ENCODE assay signal across 2 cellular contexts in the genomic region with DNA sequence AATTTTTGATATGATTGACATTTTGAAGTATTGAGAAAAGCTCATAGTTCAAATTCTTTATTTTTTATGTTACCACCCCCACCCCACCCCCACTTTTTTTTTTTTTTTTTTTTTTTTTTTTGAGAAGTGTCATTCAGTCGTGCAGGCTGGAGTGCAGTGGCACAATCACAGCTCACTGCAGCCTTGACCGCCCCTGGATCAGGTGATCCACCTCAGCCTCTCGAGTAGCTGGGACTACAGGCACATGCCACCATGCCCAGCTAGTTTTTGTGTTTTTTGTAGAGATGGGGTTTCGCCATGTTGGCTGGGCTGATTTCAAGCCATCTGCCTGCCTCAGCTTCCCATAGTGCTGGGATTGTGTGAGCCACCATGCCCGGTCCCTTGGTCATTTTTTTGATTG.
TF ChIP-seq lines count a peak whose summit lies in the region.

No MANE protein-coding gene starts in this region.

TF ChIP-seq in HEK293, 187 proteins besides CTCF, POLR2A, EP300 and RAD21:
- TF ChIP-seq HOXD13 (CRISPR knock-in tag; IDR thresholded peaks at IDR 0.05; ENCODE audit: borderline replicate concordance) (no peak), ZIC2 (tag by site-specific recombination; IDR thresholded peaks at IDR 0.05) (no peak), ZSCAN23 (tag by site-specific recombination; IDR thresholded peaks at IDR 0.05) (no peak), ZBTB20 (tag by site-specific recombination; IDR thresholded peaks at IDR 0.05) (no peak), ZNF133 (tag by site-specific recombination; IDR thresholded peaks at IDR 0.05) (no peak), YY2 (tag by site-specific recombination; IDR thresholded peaks at IDR 0.05) (no peak)
- TF ChIP-seq, protein P1, sequence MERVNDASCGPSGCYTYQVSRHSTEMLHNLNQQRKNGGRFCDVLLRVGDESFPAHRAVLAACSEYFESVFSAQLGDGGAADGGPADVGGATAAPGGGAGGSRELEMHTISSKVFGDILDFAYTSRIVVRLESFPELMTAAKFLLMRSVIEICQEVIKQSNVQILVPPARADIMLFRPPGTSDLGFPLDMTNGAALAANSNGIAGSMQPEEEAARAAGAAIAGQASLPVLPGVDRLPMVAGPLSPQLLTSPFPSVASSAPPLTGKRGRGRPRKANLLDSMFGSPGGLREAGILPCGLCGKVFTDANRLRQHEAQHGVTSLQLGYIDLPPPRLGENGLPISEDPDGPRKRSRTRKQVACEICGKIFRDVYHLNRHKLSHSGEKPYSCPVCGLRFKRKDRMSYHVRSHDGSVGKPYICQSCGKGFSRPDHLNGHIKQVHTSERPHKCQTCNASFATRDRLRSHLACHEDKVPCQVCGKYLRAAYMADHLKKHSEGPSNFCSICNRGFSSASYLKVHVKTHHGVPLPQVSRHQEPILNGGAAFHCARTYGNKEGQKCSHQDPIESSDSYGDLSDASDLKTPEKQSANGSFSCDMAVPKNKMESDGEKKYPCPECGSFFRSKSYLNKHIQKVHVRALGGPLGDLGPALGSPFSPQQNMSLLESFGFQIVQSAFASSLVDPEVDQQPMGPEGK (tag by site-specific recombination; IDR thresholded peaks at IDR 0.05), result peak; percentile 17; the same call in 1 of the 2 replicates
- TF ChIP-seq, protein P2, sequence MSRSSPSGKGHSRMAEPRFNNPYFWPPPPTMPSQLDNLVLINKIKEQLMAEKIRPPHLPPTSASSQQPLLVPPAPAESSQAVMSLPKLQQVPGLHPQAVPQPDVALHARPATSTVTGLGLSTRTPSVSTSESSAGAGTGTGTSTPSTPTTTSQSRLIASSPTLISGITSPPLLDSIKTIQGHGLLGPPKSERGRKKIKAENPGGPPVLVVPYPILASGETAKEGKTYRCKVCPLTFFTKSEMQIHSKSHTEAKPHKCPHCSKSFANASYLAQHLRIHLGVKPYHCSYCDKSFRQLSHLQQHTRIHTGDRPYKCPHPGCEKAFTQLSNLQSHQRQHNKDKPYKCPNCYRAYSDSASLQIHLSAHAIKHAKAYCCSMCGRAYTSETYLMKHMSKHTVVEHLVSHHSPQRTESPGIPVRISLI (tag by site-specific recombination; IDR thresholded peaks at IDR 0.05), result peak; percentile 88

TF ChIP-seq in K562, 482 proteins besides CTCF, POLR2A, EP300 and RAD21:
- TF ChIP-seq ELF4 (CRISPR knock-in tag; IDR thresholded peaks at IDR 0.05), result no peak
- 0 out of 2 replicates have a peak, but pooled peaks have one; percentile 6 for TF ChIP-seq ZNF384 (IDR thresholded peaks at IDR 0.05; ENCODE audit: low read depth, low read length)
- TF ChIP-seq NCOA1 (IDR thresholded peaks at IDR 0.05; ENCODE audit: low read depth), result no peak
